In the genomic region with DNA sequence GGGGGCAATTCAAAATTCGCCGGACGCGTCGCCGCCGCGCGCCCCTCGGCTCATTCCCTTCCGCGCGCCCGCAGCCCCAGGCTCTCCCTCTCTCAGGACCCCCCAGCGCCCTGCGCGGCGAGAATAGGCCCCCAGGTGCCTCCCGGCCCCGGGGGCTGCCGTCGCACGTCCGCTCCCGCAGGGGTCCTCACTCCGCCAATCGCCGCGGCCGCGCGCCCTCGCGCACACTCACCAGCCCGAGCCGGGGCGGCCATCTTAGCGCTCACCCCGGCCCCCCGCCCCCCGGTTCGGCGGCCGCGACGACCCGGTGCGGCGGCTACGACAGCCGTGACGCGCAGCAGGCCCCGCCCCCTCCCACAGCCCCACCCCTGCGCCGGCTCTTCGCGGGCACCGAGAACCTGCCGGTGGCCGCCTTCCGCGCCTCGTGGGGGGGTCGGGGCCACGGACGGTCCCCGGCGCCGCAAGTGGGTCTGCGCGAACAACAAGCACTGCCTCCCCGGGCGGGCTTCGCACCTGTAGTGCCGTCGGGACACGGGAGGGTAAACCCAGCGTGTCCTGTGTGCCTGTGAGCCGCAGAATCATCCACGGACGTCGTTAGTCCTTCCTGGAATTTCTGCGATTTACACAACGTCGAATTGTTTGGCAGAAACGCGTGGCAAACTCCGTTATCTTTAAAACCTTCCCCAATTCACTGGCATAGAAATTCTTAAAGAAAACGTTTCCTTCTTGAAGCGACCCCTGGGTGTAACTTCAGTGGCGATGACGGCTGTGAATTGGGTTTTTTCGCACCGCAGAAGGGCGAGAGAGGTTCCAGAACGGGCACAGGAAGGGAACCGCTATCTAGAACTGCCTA, we compare ENCODE assay signal across 8 cellular contexts. TPM values are rescaled to one million over a fixed set of nuclear protein-coding genes. Genes with fewer than 3 reads are reported as not detected.
DNase-seq lines count a peak whose midpoint lies in the region; ATAC-seq and TF ChIP-seq lines count a peak whose summit lies in the region.

No MANE protein-coding gene starts in this region.

- ATAC-seq in activated T-cell treated with anti-CD3 and anti-CD28 coated beads, Interleukin-2, amount 50 U/mL, for 4 hours: peak; percentile 83 to 86
- peak; percentile 84 to 91 for ATAC-seq in stimulated activated naive B cell treated with anti-CD40 and anti-IgM and Interleukin-4, amounts not matched to agents 10 μg/mL and 1 μg/mL and 100 μg/mL, for 72 hours (replicated peaks)
- no peak for ATAC-seq in HG02981 (IDR thresholded peaks at IDR 0.05; ENCODE audit: unreplicated experiment)

- peaks cover 56% of the 10 kb centered on the region for H3K4me1 Mint-ChIP-seq in activated T-cell treated with anti-CD3 and anti-CD28 coated beads, Interleukin-2, amount 50 U/mL, for 4 hours (ENCODE audit: low read depth)
- H3K4me1 Mint-ChIP-seq in nephron: peaks cover 7% of the 10 kb centered on the region
- peaks cover 14 to 23% of the 10 kb centered on the region in 2 donors for H3K4me1 Mint-ChIP-seq in stimulated activated naive B cell treated with anti-CD40 and anti-IgM and Interleukin-4, amounts not matched to agents 10 μg/mL and 1 μg/mL and 100 μg/mL, for 72 hours

- H3K9me3 Mint-ChIP-seq in activated T-cell treated with anti-CD3 and anti-CD28 coated beads, Interleukin-2, amount 50 U/mL, for 4 hours: no peaks in the 10 kb centered on the region
- H3K9me3 Mint-ChIP-seq in nephron: peaks cover 6% of the 10 kb centered on the region
- peaks cover 0 to 3% of the 10 kb centered on the region in 2 donors for H3K9me3 Mint-ChIP-seq in stimulated activated naive B cell treated with anti-CD40 and anti-IgM and Interleukin-4, amounts not matched to agents 10 μg/mL and 1 μg/mL and 100 μg/mL, for 72 hours

- DNase-seq in D341Med (ENCODE audit: low spot score) (peak; percentile 78), NCI-H2171 (lab: John Stamatoyannopoulos, UW) (peak; percentile 78), fibroblast of gingiva (ENCODE audit: low read depth) (peak; percentile 21), NOMO-1 (lab: John Stamatoyannopoulos, UW; ENCODE audit: unreplicated experiment in 2 of 2) (no peak)
- DNase-seq in activated T-cell treated with anti-CD3 and anti-CD28 coated beads, Interleukin-2, amount 50 U/mL, for 4 hours: peak; percentile 68
- DNase-seq in stimulated activated naive B cell treated with anti-CD40 and anti-IgM and Interleukin-4, amounts not matched to agents 10 μg/mL and 1 μg/mL and 100 μg/mL, for 72 hours: peak; percentile 39

- TF ChIP-seq CTCF in nephron (IDR thresholded peaks at IDR 0.05; ENCODE audit: unreplicated experiment in 3 of 3): no peak

- peaks cover 10% of the 10 kb centered on the region for H3K27me3 Mint-ChIP-seq in activated T-cell treated with anti-CD3 and anti-CD28 coated beads, Interleukin-2, amount 50 U/mL, for 4 hours (ENCODE audit: low read depth)
- peaks cover 90% of the 10 kb centered on the region for H3K27me3 Mint-ChIP-seq in nephron (ENCODE audit: low read depth)
- H3K27me3 Mint-ChIP-seq in stimulated activated naive B cell treated with anti-CD40 and anti-IgM and Interleukin-4, amounts not matched to agents 10 μg/mL and 1 μg/mL and 100 μg/mL, for 72 hours: peaks cover 0 to 11% of the 10 kb centered on the region in 2 donors

- H3K27ac Mint-ChIP-seq in nephron: no peak overlapping the region
- peak overlapping the region; percentile 89 for H3K27ac Mint-ChIP-seq in stimulated activated naive B cell treated with anti-CD40 and anti-IgM and Interleukin-4, amounts not matched to agents 10 μg/mL and 1 μg/mL and 100 μg/mL, for 72 hours

- no peaks in the 10 kb centered on the region for H3K36me3 Mint-ChIP-seq in activated T-cell treated with anti-CD3 and anti-CD28 coated beads, Interleukin-2, amount 50 U/mL, for 4 hours (ENCODE audit: insufficient read depth)
- H3K36me3 Mint-ChIP-seq in nephron (ENCODE audit: low read depth): peaks cover 4% of the 10 kb centered on the region
- peaks cover 0 to 3% of the 10 kb centered on the region in 2 donors for H3K36me3 Mint-ChIP-seq in stimulated activated naive B cell treated with anti-CD40 and anti-IgM and Interleukin-4, amounts not matched to agents 10 μg/mL and 1 μg/mL and 100 μg/mL, for 72 hours

- H3K4me3 Mint-ChIP-seq in activated T-cell treated with anti-CD3 and anti-CD28 coated beads, Interleukin-2, amount 50 U/mL, for 4 hours: peak overlapping the region; percentile 90
- H3K4me3 Mint-ChIP-seq in nephron: peak overlapping the region; percentile 75 to 81 (median 81)
- H3K4me3 Mint-ChIP-seq in stimulated activated naive B cell treated with anti-CD40 and anti-IgM and Interleukin-4, amounts not matched to agents 10 μg/mL and 1 μg/mL and 100 μg/mL, for 72 hours: peak overlapping the region; percentile 86 to 87

RNA-seq across cellular contexts. Expression of gene USP44, which starts 2.5 kb away (rescaled TPM):
- 1 to 10 TPM; 2.1 to 4.9 (median 2.2) TPM for total RNA-seq in activated T-cell treated with anti-CD3 and anti-CD28 coated beads, Interleukin-2, amount 50 U/mL, for 4 hours

Comparison
In these comparisons a context has a peak if more than half of its experiments do, and no peak if none do; other contexts are left out.
1. DNase-seq: peak in D341Med (single experiment), NCI-H2171 (single experiment), activated T-cell treated with anti-CD3 and anti-CD28 coated beads, Interleukin-2, amount 50 U/mL, for 4 hours (single experiment), fibroblast of gingiva (single experiment) and stimulated activated naive B cell treated with anti-CD40 and anti-IgM and Interleukin-4, amounts not matched to agents 10 μg/mL and 1 μg/mL and 100 μg/mL, for 72 hours (single experiment); none in NOMO-1 (0 of 2).
2. Peak in every context shown above with its lines, with median percentiles within 50 percentile points of each other: H3K4me3 Mint-ChIP-seq.